In genomic region chr4:166091914-166092510, GRCh38 we compare ENCODE assay signal across 8 cellular contexts.
DNase-seq lines count a peak whose midpoint lies in the region; ATAC-seq, FAIRE-seq and TF ChIP-seq lines count a peak whose summit lies in the region.

No MANE protein-coding gene starts in this region.

- no peak overlapping the region for H3K9ac ChIP-seq in DND-41 (ENCODE audit: low read depth, low read length)
- H3K9ac ChIP-seq in OCI-LY3 (ENCODE audit: low read length), result no peak overlapping the region

- ATAC-seq in DND-41 (ENCODE audit: insufficient read depth, low read depth) (peak; percentile 55; the same call in 1 of the 3 replicates), GM19463 (IDR thresholded peaks at IDR 0.05; ENCODE audit: unreplicated experiment) (peak; percentile 72), pancreas (peak; percentile 64 to 82 (median 80)), GM19397 (IDR thresholded peaks at IDR 0.05; ENCODE audit: unreplicated experiment) (no peak)

- H3K27ac Mint-ChIP-seq in endothelial cell (ENCODE audit: unreplicated experiment), result no peak overlapping the region

- TF ChIP-seq CTCF in DND-41 (IDR thresholded peaks at IDR 0.05; ENCODE audit: borderline replicate concordance, extremely low read depth, low read length, poor library complexity, severe bottlenecking) (peak; percentile 76), HL-60 (IDR thresholded peaks at IDR 0.05; ENCODE audit: insufficient read depth, low read length) (peak; percentile 50), OCI-LY3 (IDR thresholded peaks at IDR 0.05; ENCODE audit: low read depth, low read length) (peak; percentile 92), endothelial cell (IDR thresholded peaks at IDR 0.05; ENCODE audit: unreplicated experiment) (peak; percentile 72), pancreas (IDR thresholded peaks at IDR 0.05) (peak in 3 of 4 donors; percentile 33 to 65 (median 53))

- H3K9me3 ChIP-seq in DND-41 (ENCODE audit: insufficient read depth, low read length, severe bottlenecking), result no peaks in the 10 kb centered on the region
- no peaks in the 10 kb centered on the region for H3K9me3 ChIP-seq in OCI-LY3 (ENCODE audit: insufficient read depth, low read length)
- H3K9me3 ChIP-seq in pancreas, result no peaks in the 10 kb centered on the region

- WGBS in pancreas, 2 donors, result 0 to 1% methylated on average over 2 of the region's 2 CpGs

- H3K4me2 ChIP-seq in DND-41 (ENCODE audit: insufficient read depth, low read length) (no peak overlapping the region), OCI-LY3 (ENCODE audit: low read length) (no peak overlapping the region)

- H3K27me3 Mint-ChIP-seq in endothelial cell (ENCODE audit: unreplicated experiment), result no peaks in the 10 kb centered on the region

- intact Hi-C loops in pancreas (cut with DNase I), result loop anchor here in 1 of 3 donors (5.0 kb wide), 1 partner anchor 555 kb away; no protein-coding TSS in a partner anchor

- H2AFZ ChIP-seq in DND-41 (ENCODE audit: low read depth, low read length) (no peak overlapping the region), OCI-LY3 (ENCODE audit: low read depth, low read length) (no peak overlapping the region)

- DNase-seq in DND-41 (no peak), HL-60 (ENCODE audit: low read depth in 1 of 2, low spot score in 1 of 2) (no peak), endothelial cell (ENCODE audit: low spot score) (no peak), pancreas (no peak)
- no peak for DNase-seq in activated CD8-positive, alpha-beta memory T cell treated with anti-CD3 and anti-CD28 coated beads, Interleukin-2, amount 50 U/mL, for 4 hours

- H3K27me3 ChIP-seq in DND-41 (ENCODE audit: insufficient read depth, low read length, poor library complexity) (no peaks in the 10 kb centered on the region), HL-60 (ENCODE audit: insufficient read depth, poor library complexity, severe bottlenecking) (no peaks in the 10 kb centered on the region), OCI-LY3 (ENCODE audit: low read depth, low read length) (no peaks in the 10 kb centered on the region), pancreas (no peaks in the 10 kb centered on the region)

- H3K4me3 ChIP-seq in DND-41 (ENCODE audit: low read depth in 1 of 2, low read length in 2 of 2) (no peak overlapping the region), HL-60 (replicated peaks; ENCODE audit: insufficient read depth, low read length) (no peak overlapping the region), OCI-LY3 (ENCODE audit: low read length) (no peak overlapping the region), pancreas (no peak overlapping the region)

- no peak overlapping the region for H3K4me3 Mint-ChIP-seq in endothelial cell (ENCODE audit: unreplicated experiment)

- H3K9me3 Mint-ChIP-seq in endothelial cell (ENCODE audit: unreplicated experiment), result no peaks in the 10 kb centered on the region

- H3K27ac ChIP-seq in DND-41 (ENCODE audit: low read length), result no peak overlapping the region
- H3K27ac ChIP-seq in HL-60 (replicated peaks), result no peak overlapping the region
- H3K27ac ChIP-seq in OCI-LY3 (ENCODE audit: low read length), result no peak overlapping the region
- no peak overlapping the region for H3K27ac ChIP-seq in pancreas

- H3K4me1 ChIP-seq in DND-41 (ENCODE audit: insufficient read depth, low read length) (no peaks in the 10 kb centered on the region), OCI-LY3 (ENCODE audit: low read length) (peaks cover 21% of the 10 kb centered on the region), pancreas (no peaks in the 10 kb centered on the region)

- no peaks in the 10 kb centered on the region for H3K36me3 ChIP-seq in DND-41 (ENCODE audit: insufficient read depth, low read length)
- H3K36me3 ChIP-seq in OCI-LY3 (replicated peaks; ENCODE audit: low read depth, low read length), result no peaks in the 10 kb centered on the region
- H3K36me3 ChIP-seq in pancreas, result no peaks in the 10 kb centered on the region

- peak; percentile 90 for FAIRE-seq in pancreas (lab: Jason Lieb, UNC)

- no peaks in the 10 kb centered on the region for H3K4me1 Mint-ChIP-seq in endothelial cell (ENCODE audit: unreplicated experiment)

- H3K36me3 Mint-ChIP-seq in endothelial cell (ENCODE audit: low read depth, unreplicated experiment), result peaks cover 7% of the 10 kb centered on the region

- H3K79me2 ChIP-seq in DND-41 (ENCODE audit: insufficient read depth, low read length) (no peaks in the 10 kb centered on the region), OCI-LY3 (ENCODE audit: low read length) (no peaks in the 10 kb centered on the region)

- H4K20me1 ChIP-seq in DND-41 (ENCODE audit: insufficient read depth, low read length), result no peaks in the 10 kb centered on the region
- H4K20me1 ChIP-seq in OCI-LY3 (ENCODE audit: insufficient read depth, low read length), result no peaks in the 10 kb centered on the region
